ENCODE assay signal across 31 cellular contexts in genomic region chr12:71970031-71970430, GRCh38. TPM values are rescaled to one million over a fixed set of nuclear protein-coding genes. Genes with fewer than 3 reads are reported as not detected.
"Had no signal": no experiment of that assay in that cellular context is flagged by ENCODE, and none has a peak within 500 bp of the region (broad histone marks: within the 10 kb centered on the region; RNA-seq: fewer than 3 reads in every experiment).

No MANE protein-coding gene starts in this region.

- H3K27me3 ChIP-seq: testis, thyroid gland, tibial artery, tibial nerve, upper lobe of left lung, upper lobe of right lung, uterus, vagina had no signal

- H3K9me3 ChIP-seq: stomach, suprapubic skin, testis, thoracic aorta, thyroid gland, tibial artery, tibial nerve, transverse colon, upper lobe of left lung, upper lobe of right lung, uterus, vagina had no signal

- H3K27ac ChIP-seq: stomach, suprapubic skin, testis, thoracic aorta, thyroid gland, tibial artery, tibial nerve, transverse colon, upper lobe of left lung, upper lobe of right lung, uterus, vagina had no signal

- FAIRE-seq: urothelium cell line had no signal

- H3K4me3 ChIP-seq: stomach, suprapubic skin, testis, thoracic aorta, thyroid gland, tibial artery, tibial nerve, transverse colon, upper lobe of left lung, upper lobe of right lung, uterus, vagina had no signal

- H3K4me1 ChIP-seq: stomach, suprapubic skin, testis, thyroid gland, tibial artery, tibial nerve, transverse colon, upper lobe of left lung, upper lobe of right lung, uterus, vagina had no signal

- DNase-seq: stimulated activated CD4-positive, alpha-beta T cell treated with anti-CD3 and anti-CD28 coated beads, Interleukin-2, amount 100 ng/mL, for 48 hours; stimulated activated CD4-positive, alpha-beta T cell treated with anti-CD3 and anti-CD28 coated beads, Interleukin-4, amount 100 ng/mL, for 1 hour; stimulated activated CD4-positive, alpha-beta T cell treated with anti-CD3 and anti-CD28 coated beads, Interleukin-4, amount 100 ng/mL, for 24 hours; stimulated activated CD4-positive, alpha-beta T cell treated with anti-CD3 and anti-CD28 coated beads, Interleukin-4, amount 100 ng/mL, for 4 hours; stimulated activated CD8-positive, alpha-beta memory T cell treated with anti-CD3 and anti-CD28 coated beads, Interleukin-4, amount 100 ng/mL, for 48 hours; stimulated activated naive B cell treated with anti-CD40 and anti-IgM and Interleukin-4, amounts not matched to agents 10 μg/mL and 1 μg/mL and 100 μg/mL, for 72 hours; stimulated activated naive CD4-positive, alpha-beta T cell; stimulated activated naive CD4-positive, alpha-beta T cell treated with Interleukin-2 at 50 U/mL for 16 hours; stimulated activated naive CD8-positive, alpha-beta T cell treated with anti-CD3 and anti-CD28 coated beads, Interleukin-15, amount 100 ng/mL, for 72 hours; stimulated activated naive CD8-positive, alpha-beta T cell treated with anti-CD3 and anti-CD28 coated beads, Interleukin-15, Interleukin-2, amounts not matched to agents 100 U/mL and 50 U/mL, for 24 hours; stomach; substantia nigra; testis; thyroid gland; tibial artery; transverse colon; trophoblast cell; upper lobe of left lung; upper lobe of right lung; uterus had no signal

- ATAC-seq: stimulated activated effector memory CD8-positive, alpha-beta T cell treated with anti-CD3 and anti-CD28 coated beads, Interleukin-12 subunit alpha, Interleukin-12 subunit beta, amount 100 ng/mL, for 72 hours; stimulated activated memory B cell treated with anti-CD40 and anti-IgM and Interleukin-4, amounts not matched to agents 10 μg/mL and 1 μg/mL and 100 μg/mL, for 72 hours; stimulated activated naive B cell treated with anti-CD40 and anti-IgM and Interleukin-4, amounts not matched to agents 10 μg/mL and 1 μg/mL and 100 μg/mL, for 72 hours; stimulated activated naive CD8-positive, alpha-beta T cell treated with anti-CD3 and anti-CD28 coated beads, Interleukin-15, amount 100 ng/mL, for 72 hours; stimulated activated naive CD8-positive, alpha-beta T cell treated with anti-CD3 and anti-CD28 coated beads, Interleukin-15, Interleukin-2, amounts not matched to agents 100 U/mL and 50 U/mL, for 24 hours; upper lobe of right lung had no signal

- H3K36me3 ChIP-seq: stomach, suprapubic skin, thoracic aorta, thyroid gland, tibial artery, tibial nerve, transverse colon, upper lobe of left lung, upper lobe of right lung, uterus, vagina had no signal

RNA-seq across cellular contexts. Expression of gene TPH2, which starts 31.4 kb away (rescaled TPM):
- total RNA-seq: subcutaneous adipose tissue, suprapubic skin, temporal lobe, thoracic aorta, thyroid gland, tibial nerve, transverse colon, upper lobe of right lung, ureter, urinary bladder, uterus, vagina had no signal
- polyA plus RNA-seq: stomach, urinary bladder had no signal
